ENCODE assay signal across 28 cellular contexts in the genomic region with DNA sequence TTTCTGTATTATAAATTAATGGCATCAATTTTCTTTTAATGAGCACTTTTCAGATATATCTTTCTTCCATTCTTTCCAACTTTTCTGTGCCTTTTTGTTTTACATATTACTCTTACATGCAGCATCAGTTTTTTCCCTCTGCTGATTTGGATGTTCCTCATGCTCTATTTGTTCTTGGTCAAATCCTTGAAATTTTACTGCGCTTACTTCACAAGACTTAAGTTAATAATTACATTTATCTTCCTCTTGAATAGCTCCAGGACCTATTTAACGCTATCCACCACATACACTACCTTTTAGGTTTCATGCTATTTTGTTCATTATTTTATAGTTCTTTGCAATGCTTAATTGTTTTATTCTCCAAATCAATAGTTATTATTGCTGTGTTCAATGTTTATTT.
"Had no signal": no experiment of that assay in that cellular context is flagged by ENCODE, and none has a peak within 500 bp of the region (broad histone marks: within the 10 kb centered on the region; RNA-seq: fewer than 3 reads in every experiment).

No MANE protein-coding gene starts in this region.

- DNase-seq: dermis blood vessel endothelial cell; effector memory CD4-positive, alpha-beta T cell; erythroblast; esophagus squamous epithelium; foreskin melanocyte; hypothalamus; immature natural killer cell; islet precursor cell; mesenchymal stem cell; mucosa of descending colon; naive B cell; sigmoid colon; stimulated activated CD4-positive, alpha-beta T cell treated with anti-CD3 and anti-CD28 coated beads, Interleukin-2, amount 100 ng/mL, for 24 hours; stimulated activated CD4-positive, alpha-beta T cell treated with anti-CD3 and anti-CD28 coated beads, Interleukin-4, amount 100 ng/mL, for 24 hours; stimulated activated naive CD4-positive, alpha-beta T cell treated with Interleukin-2 at 50 U/mL for 16 hours; stomach; thyroid gland; trophoblast cell had no signal

- H3K4me3 Mint-ChIP-seq: immature natural killer cell; mesothelial cell of epicardium; naive B cell; natural killer cell treated with Interleukin-12 subunit alpha and Interleukin-12 subunit beta and Interleukin-15 and Interleukin-18, amount 100 ng/mL, for 72 hours; neural progenitor cell; stimulated activated effector memory CD8-positive, alpha-beta T cell treated with anti-CD3 and anti-CD28 coated beads, Interleukin-12 subunit alpha, Interleukin-12 subunit beta, amount 100 ng/mL, for 72 hours had no signal

- H3K4me1 Mint-ChIP-seq: immature natural killer cell; mesothelial cell of epicardium; naive B cell; neural progenitor cell; stimulated activated effector memory CD8-positive, alpha-beta T cell treated with anti-CD3 and anti-CD28 coated beads, Interleukin-12 subunit alpha, Interleukin-12 subunit beta, amount 100 ng/mL, for 72 hours had no signal

- H3K9ac ChIP-seq: neural progenitor cell, parathyroid adenoma had no signal

- ATAC-seq: left lobe of liver; mucosa of descending colon; natural killer cell treated with Interleukin-12 subunit alpha and Interleukin-12 subunit beta and Interleukin-15 and Interleukin-18, amount 100 ng/mL, for 72 hours; stimulated activated effector memory CD8-positive, alpha-beta T cell treated with anti-CD3 and anti-CD28 coated beads, Interleukin-12 subunit alpha, Interleukin-12 subunit beta, amount 100 ng/mL, for 72 hours had no signal

- H3K27ac ChIP-seq: coronary artery, esophagus squamous epithelium, neural progenitor cell, parathyroid adenoma, right atrium auricular region, sigmoid colon, stomach, thyroid gland had no signal

- H3K27ac Mint-ChIP-seq: immature natural killer cell; mesothelial cell of epicardium; naive B cell; natural killer cell treated with Interleukin-12 subunit alpha and Interleukin-12 subunit beta and Interleukin-15 and Interleukin-18, amount 100 ng/mL, for 72 hours; neural progenitor cell; progenitor cell of endocrine pancreas; stimulated activated effector memory CD8-positive, alpha-beta T cell treated with anti-CD3 and anti-CD28 coated beads, Interleukin-12 subunit alpha, Interleukin-12 subunit beta, amount 100 ng/mL, for 72 hours had no signal

- H3K9me3 Mint-ChIP-seq: neural progenitor cell had no signal

- H3K27me3 ChIP-seq: esophagus squamous epithelium, neural progenitor cell, right atrium auricular region, sigmoid colon, stomach, thyroid gland had no signal

- H3K36me3 ChIP-seq: esophagus squamous epithelium, neural progenitor cell, right atrium auricular region, sigmoid colon, stomach, thyroid gland had no signal

- H3K9me3 ChIP-seq: esophagus squamous epithelium, mucosa of descending colon, right atrium auricular region, sigmoid colon, stomach, thyroid gland had no signal

- H3K27me3 Mint-ChIP-seq: naive B cell; natural killer cell treated with Interleukin-12 subunit alpha and Interleukin-12 subunit beta and Interleukin-15 and Interleukin-18, amount 100 ng/mL, for 72 hours; progenitor cell of endocrine pancreas had no signal

- H3K36me3 Mint-ChIP-seq: immature natural killer cell; mesothelial cell of epicardium; naive B cell; natural killer cell treated with Interleukin-12 subunit alpha and Interleukin-12 subunit beta and Interleukin-15 and Interleukin-18, amount 100 ng/mL, for 72 hours; neural progenitor cell; stimulated activated effector memory CD8-positive, alpha-beta T cell treated with anti-CD3 and anti-CD28 coated beads, Interleukin-12 subunit alpha, Interleukin-12 subunit beta, amount 100 ng/mL, for 72 hours had no signal

- H3K4me3 ChIP-seq: coronary artery, esophagus squamous epithelium, lung, mucosa of descending colon, neural progenitor cell, right atrium auricular region, sigmoid colon, stomach, thyroid gland had no signal
